ENCODE assay signal across 1 cellular context in the genomic region with DNA sequence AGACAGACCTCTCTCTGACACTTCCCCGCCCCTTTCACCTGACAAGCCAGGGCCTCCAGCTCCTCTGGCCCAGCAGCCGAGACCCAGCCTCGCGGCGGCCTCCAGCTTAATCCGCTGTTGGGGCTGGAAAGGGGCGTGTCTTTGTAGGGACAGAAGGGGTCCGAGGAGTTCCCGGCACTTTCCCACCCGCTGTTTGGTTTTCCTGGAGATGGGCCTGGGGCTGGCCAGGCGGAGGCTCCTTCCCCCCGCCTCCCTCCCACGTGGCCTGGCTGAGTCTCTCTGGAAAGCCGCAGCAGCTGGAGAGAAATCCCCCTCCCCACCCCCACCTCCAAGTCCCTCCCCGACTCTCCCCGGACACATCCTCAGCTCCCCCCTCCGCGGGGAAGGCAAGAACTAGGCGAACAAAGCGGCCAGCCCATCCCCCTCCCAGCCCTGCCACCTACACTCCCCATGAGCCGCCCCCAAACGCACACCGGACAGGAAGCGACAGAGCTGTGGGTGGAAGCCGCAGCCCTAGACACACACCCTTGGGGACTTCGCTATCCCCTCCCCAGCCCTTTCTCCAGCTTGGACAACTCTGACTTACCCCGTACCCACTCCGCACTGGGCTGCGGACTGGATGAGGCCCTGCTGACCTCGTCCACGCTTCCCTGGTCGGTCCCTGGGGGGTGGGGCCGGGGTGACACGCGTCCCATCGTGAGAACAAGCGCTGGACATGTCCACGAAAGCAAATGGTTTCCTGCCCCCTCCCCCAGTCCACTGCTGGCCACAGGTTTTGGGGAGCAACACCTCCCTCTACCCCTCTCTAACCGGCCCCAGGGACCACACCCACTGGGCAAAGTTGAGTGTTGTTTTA.
TF ChIP-seq lines count a peak whose summit lies in the region.

No MANE protein-coding gene starts in this region.

TF ChIP-seq in HEK293, 187 proteins besides CTCF, POLR2A, EP300 and RAD21 (continued from another document and continues in another):
- TF ChIP-seq, protein P1, sequence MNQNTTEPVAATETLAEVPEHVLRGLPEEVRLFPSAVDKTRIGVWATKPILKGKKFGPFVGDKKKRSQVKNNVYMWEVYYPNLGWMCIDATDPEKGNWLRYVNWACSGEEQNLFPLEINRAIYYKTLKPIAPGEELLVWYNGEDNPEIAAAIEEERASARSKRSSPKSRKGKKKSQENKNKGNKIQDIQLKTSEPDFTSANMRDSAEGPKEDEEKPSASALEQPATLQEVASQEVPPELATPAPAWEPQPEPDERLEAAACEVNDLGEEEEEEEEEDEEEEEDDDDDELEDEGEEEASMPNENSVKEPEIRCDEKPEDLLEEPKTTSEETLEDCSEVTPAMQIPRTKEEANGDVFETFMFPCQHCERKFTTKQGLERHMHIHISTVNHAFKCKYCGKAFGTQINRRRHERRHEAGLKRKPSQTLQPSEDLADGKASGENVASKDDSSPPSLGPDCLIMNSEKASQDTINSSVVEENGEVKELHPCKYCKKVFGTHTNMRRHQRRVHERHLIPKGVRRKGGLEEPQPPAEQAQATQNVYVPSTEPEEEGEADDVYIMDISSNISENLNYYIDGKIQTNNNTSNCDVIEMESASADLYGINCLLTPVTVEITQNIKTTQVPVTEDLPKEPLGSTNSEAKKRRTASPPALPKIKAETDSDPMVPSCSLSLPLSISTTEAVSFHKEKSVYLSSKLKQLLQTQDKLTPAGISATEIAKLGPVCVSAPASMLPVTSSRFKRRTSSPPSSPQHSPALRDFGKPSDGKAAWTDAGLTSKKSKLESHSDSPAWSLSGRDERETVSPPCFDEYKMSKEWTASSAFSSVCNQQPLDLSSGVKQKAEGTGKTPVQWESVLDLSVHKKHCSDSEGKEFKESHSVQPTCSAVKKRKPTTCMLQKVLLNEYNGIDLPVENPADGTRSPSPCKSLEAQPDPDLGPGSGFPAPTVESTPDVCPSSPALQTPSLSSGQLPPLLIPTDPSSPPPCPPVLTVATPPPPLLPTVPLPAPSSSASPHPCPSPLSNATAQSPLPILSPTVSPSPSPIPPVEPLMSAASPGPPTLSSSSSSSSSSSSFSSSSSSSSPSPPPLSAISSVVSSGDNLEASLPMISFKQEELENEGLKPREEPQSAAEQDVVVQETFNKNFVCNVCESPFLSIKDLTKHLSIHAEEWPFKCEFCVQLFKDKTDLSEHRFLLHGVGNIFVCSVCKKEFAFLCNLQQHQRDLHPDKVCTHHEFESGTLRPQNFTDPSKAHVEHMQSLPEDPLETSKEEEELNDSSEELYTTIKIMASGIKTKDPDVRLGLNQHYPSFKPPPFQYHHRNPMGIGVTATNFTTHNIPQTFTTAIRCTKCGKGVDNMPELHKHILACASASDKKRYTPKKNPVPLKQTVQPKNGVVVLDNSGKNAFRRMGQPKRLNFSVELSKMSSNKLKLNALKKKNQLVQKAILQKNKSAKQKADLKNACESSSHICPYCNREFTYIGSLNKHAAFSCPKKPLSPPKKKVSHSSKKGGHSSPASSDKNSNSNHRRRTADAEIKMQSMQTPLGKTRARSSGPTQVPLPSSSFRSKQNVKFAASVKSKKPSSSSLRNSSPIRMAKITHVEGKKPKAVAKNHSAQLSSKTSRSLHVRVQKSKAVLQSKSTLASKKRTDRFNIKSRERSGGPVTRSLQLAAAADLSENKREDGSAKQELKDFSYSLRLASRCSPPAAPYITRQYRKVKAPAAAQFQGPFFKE (tag by site-specific recombination; IDR thresholded peaks at IDR 0.05; ENCODE audit: borderline replicate concordance): no peak
- TF ChIP-seq ZNF133 (tag by site-specific recombination; IDR thresholded peaks at IDR 0.05) (no peak), ZNF571 (tag by site-specific recombination; IDR thresholded peaks at IDR 0.05) (no peak), GLIS2 (tag by site-specific recombination; IDR thresholded peaks at IDR 0.05) (peak; percentile 96), ZNF169 (tag by site-specific recombination; IDR thresholded peaks at IDR 0.05) (no peak), ZNF248 (tag by site-specific recombination; IDR thresholded peaks at IDR 0.05) (no peak), ZSCAN30 (tag by site-specific recombination; IDR thresholded peaks at IDR 0.05) (peak; percentile 55), ZNF155 (tag by site-specific recombination; IDR thresholded peaks at IDR 0.05) (no peak), ZNF624 (tag by site-specific recombination; IDR thresholded peaks at IDR 0.05) (no peak), ZNF266 (tag by site-specific recombination; IDR thresholded peaks at IDR 0.05; ENCODE audit: low read depth) (no peak), ZNF23 (tag by site-specific recombination; IDR thresholded peaks at IDR 0.05; ENCODE audit: borderline replicate concordance) (no peak), ZNF214 (tag by site-specific recombination; IDR thresholded peaks at IDR 0.05; ENCODE audit: borderline replicate concordance) (no peak), OVOL3 (tag by site-specific recombination; IDR thresholded peaks at IDR 0.05) (no peak), ZNF660 (tag by site-specific recombination; IDR thresholded peaks at IDR 0.05) (no peak; the same call in 1 of the 2 replicates), ZNF561 (tag by site-specific recombination; IDR thresholded peaks at IDR 0.05; ENCODE audit: borderline replicate concordance) (peak; percentile 80), ZNF514 (tag by site-specific recombination; IDR thresholded peaks at IDR 0.05) (no peak), RBAK (tag by site-specific recombination; IDR thresholded peaks at IDR 0.05) (no peak)
- TF ChIP-seq, protein P2, sequence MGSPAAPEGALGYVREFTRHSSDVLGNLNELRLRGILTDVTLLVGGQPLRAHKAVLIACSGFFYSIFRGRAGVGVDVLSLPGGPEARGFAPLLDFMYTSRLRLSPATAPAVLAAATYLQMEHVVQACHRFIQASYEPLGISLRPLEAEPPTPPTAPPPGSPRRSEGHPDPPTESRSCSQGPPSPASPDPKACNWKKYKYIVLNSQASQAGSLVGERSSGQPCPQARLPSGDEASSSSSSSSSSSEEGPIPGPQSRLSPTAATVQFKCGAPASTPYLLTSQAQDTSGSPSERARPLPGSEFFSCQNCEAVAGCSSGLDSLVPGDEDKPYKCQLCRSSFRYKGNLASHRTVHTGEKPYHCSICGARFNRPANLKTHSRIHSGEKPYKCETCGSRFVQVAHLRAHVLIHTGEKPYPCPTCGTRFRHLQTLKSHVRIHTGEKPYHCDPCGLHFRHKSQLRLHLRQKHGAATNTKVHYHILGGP (tag by site-specific recombination; IDR thresholded peaks at IDR 0.05): peak; percentile 49; the same call in 1 of the 2 replicates
- TF ChIP-seq, protein P3, sequence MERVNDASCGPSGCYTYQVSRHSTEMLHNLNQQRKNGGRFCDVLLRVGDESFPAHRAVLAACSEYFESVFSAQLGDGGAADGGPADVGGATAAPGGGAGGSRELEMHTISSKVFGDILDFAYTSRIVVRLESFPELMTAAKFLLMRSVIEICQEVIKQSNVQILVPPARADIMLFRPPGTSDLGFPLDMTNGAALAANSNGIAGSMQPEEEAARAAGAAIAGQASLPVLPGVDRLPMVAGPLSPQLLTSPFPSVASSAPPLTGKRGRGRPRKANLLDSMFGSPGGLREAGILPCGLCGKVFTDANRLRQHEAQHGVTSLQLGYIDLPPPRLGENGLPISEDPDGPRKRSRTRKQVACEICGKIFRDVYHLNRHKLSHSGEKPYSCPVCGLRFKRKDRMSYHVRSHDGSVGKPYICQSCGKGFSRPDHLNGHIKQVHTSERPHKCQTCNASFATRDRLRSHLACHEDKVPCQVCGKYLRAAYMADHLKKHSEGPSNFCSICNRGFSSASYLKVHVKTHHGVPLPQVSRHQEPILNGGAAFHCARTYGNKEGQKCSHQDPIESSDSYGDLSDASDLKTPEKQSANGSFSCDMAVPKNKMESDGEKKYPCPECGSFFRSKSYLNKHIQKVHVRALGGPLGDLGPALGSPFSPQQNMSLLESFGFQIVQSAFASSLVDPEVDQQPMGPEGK (tag by site-specific recombination; IDR thresholded peaks at IDR 0.05): peak; percentile 87
- TF ChIP-seq, protein P4, sequence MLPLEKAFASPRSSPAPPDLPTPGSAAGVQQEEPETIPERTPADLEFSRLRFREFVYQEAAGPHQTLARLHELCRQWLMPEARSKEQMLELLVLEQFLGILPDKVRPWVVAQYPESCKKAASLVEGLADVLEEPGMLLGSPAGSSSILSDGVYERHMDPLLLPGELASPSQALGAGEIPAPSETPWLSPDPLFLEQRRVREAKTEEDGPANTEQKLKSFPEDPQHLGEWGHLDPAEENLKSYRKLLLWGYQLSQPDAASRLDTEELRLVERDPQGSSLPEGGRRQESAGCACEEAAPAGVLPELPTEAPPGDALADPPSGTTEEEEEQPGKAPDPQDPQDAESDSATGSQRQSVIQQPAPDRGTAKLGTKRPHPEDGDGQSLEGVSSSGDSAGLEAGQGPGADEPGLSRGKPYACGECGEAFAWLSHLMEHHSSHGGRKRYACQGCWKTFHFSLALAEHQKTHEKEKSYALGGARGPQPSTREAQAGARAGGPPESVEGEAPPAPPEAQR (tag by site-specific recombination; IDR thresholded peaks at IDR 0.05): no peak
- TF ChIP-seq, protein P5, sequence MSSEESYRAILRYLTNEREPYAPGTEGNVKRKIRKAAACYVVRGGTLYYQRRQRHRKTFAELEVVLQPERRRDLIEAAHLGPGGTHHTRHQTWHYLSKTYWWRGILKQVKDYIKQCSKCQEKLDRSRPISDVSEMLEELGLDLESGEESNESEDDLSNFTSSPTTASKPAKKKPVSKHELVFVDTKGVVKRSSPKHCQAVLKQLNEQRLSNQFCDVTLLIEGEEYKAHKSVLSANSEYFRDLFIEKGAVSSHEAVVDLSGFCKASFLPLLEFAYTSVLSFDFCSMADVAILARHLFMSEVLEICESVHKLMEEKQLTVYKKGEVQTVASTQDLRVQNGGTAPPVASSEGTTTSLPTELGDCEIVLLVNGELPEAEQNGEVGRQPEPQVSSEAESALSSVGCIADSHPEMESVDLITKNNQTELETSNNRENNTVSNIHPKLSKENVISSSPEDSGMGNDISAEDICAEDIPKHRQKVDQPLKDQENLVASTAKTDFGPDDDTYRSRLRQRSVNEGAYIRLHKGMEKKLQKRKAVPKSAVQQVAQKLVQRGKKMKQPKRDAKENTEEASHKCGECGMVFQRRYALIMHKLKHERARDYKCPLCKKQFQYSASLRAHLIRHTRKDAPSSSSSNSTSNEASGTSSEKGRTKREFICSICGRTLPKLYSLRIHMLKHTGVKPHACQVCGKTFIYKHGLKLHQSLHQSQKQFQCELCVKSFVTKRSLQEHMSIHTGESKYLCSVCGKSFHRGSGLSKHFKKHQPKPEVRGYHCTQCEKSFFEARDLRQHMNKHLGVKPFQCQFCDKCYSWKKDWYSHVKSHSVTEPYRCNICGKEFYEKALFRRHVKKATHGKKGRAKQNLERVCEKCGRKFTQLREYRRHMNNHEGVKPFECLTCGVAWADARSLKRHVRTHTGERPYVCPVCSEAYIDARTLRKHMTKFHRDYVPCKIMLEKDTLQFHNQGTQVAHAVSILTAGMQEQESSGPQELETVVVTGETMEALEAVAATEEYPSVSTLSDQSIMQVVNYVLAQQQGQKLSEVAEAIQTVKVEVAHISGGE (tag by site-specific recombination; conservative IDR thresholded peaks at IDR 0.05; ENCODE audit: low read depth): peak; percentile 43
- TF ChIP-seq, protein P6, sequence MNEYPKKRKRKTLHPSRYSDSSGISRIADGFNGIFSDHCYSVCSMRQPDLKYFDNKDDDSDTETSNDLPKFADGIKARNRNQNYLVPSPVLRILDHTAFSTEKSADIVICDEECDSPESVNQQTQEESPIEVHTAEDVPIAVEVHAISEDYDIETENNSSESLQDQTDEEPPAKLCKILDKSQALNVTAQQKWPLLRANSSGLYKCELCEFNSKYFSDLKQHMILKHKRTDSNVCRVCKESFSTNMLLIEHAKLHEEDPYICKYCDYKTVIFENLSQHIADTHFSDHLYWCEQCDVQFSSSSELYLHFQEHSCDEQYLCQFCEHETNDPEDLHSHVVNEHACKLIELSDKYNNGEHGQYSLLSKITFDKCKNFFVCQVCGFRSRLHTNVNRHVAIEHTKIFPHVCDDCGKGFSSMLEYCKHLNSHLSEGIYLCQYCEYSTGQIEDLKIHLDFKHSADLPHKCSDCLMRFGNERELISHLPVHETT (tag by site-specific recombination; IDR thresholded peaks at IDR 0.05): no peak
- TF ChIP-seq, protein P7, sequence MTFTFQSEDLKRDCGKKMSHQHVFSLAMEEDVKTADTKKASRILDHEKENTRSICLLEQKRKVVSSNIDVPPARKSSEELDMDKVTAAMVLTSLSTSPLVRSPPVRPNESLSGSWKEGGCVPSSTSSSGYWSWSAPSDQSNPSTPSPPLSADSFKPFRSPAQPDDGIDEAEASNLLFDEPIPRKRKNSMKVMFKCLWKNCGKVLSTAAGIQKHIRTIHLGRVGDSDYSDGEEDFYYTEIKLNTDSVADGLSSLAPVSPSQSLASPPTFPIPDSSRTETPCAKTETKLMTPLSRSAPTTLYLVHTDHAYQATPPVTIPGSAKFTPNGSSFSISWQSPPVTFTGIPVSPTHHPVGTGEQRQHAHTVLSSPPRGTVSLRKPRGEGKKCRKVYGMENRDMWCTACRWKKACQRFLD (tag by site-specific recombination; IDR thresholded peaks at IDR 0.05): no peak
- TF ChIP-seq, protein P8, sequence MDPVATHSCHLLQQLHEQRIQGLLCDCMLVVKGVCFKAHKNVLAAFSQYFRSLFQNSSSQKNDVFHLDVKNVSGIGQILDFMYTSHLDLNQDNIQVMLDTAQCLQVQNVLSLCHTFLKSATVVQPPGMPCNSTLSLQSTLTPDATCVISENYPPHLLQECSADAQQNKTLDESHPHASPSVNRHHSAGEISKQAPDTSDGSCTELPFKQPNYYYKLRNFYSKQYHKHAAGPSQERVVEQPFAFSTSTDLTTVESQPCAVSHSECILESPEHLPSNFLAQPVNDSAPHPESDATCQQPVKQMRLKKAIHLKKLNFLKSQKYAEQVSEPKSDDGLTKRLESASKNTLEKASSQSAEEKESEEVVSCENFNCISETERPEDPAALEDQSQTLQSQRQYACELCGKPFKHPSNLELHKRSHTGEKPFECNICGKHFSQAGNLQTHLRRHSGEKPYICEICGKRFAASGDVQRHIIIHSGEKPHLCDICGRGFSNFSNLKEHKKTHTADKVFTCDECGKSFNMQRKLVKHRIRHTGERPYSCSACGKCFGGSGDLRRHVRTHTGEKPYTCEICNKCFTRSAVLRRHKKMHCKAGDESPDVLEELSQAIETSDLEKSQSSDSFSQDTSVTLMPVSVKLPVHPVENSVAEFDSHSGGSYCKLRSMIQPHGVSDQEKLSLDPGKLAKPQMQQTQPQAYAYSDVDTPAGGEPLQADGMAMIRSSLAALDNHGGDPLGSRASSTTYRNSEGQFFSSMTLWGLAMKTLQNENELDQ (tag by site-specific recombination; IDR thresholded peaks at IDR 0.05; ENCODE audit: low read depth): no peak
- TF ChIP-seq, protein P9, sequence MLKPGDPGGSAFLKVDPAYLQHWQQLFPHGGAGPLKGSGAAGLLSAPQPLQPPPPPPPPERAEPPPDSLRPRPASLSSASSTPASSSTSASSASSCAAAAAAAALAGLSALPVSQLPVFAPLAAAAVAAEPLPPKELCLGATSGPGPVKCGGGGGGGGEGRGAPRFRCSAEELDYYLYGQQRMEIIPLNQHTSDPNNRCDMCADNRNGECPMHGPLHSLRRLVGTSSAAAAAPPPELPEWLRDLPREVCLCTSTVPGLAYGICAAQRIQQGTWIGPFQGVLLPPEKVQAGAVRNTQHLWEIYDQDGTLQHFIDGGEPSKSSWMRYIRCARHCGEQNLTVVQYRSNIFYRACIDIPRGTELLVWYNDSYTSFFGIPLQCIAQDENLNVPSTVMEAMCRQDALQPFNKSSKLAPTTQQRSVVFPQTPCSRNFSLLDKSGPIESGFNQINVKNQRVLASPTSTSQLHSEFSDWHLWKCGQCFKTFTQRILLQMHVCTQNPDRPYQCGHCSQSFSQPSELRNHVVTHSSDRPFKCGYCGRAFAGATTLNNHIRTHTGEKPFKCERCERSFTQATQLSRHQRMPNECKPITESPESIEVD (tag by site-specific recombination; IDR thresholded peaks at IDR 0.05): no peak
- TF ChIP-seq, protein P10, sequence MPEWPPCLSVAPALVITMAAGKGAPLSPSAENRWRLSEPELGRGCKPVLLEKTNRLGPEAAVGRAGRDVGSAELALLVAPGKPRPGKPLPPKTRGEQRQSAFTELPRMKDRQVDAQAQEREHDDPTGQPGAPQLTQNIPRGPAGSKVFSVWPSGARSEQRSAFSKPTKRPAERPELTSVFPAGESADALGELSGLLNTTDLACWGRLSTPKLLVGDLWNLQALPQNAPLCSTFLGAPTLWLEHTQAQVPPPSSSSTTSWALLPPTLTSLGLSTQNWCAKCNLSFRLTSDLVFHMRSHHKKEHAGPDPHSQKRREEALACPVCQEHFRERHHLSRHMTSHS (tag by site-specific recombination; IDR thresholded peaks at IDR 0.05): no peak
